9 cellular contexts compared by ENCODE assay signal in the genomic region with DNA sequence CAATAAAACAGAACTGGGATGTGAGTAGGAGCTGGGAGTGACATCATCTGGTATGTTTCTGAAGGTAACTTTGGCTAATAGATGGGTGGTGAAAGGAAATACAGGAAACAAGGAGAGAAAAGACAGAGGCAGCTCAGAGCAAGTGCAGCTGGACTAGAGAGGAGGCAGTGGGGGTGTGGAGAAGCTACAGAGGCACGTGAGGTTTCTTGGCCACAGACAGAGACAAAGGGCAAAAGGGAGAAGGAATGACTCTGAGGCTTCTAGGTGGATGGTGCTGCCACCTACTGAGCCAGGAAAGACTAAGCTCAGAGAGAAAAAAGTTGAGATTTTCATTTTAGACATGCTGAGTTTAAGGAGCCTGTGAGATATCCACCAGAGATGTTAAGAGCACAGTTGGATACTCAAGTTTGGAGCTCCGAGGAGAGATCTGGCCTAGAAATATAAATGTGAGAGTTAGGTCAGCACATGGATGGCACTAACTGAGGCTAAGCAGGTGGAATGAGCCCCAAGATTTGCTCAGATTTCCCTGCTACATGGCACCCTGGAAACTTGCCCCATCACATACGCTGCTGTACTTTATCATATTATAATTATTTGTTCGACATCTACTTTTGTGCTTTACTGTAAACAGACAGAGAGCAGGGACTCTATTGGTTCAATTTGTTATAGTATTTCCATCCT.
DNase-seq lines count a peak whose midpoint lies in the region; ATAC-seq, FAIRE-seq and TF ChIP-seq lines count a peak whose summit lies in the region.
"Had no signal": no experiment of that assay in that cellular context is flagged by ENCODE, and none has a peak within 500 bp of the region (broad histone marks: within the 10 kb centered on the region; RNA-seq: fewer than 3 reads in every experiment).

No MANE protein-coding gene starts in this region.

- H3K4me3 ChIP-seq in HCT116 (replicated peaks in 1 of 2; ENCODE audit: low read depth in 1 of 2, low read length in 2 of 2) (no peak overlapping the region), NB4 (ENCODE audit: low read depth, low read length) (no peak overlapping the region), kidney (ENCODE audit: low read length in 2 of 2) (no peak overlapping the region), uterus (no peak overlapping the region)

- H3K4me1 ChIP-seq in HCT116 (ENCODE audit: control insufficient read depth in 1 of 2, insufficient read depth in 2 of 2, low read length in 2 of 2) (no peaks in the 10 kb centered on the region), kidney (ENCODE audit: control insufficient read depth in 1 of 2, insufficient read depth in 1 of 2, low read depth in 1 of 2, low read length in 2 of 2) (no peaks in the 10 kb centered on the region), uterus (no peaks in the 10 kb centered on the region)

- H4K20me1 ChIP-seq in HCT116 (ENCODE audit: insufficient read depth), result no peaks in the 10 kb centered on the region

- peak; percentile 96 for ATAC-seq in HCT116

- H2AFZ ChIP-seq in HCT116 (ENCODE audit: low read depth, low read length, poor library complexity, severe bottlenecking), result no peak overlapping the region

- CTCF ChIA-PET in activated naive CD4-positive, alpha-beta T cell treated with anti-CD3 and anti-CD28 coated beads for 36 hours (lab: Charles Lee), result interaction anchor here (0.6 to 2.0 kb wide), 9 partner anchors 8 to 630 kb away, joined by 3 to 7 read pairs (median 3); no protein-coding TSS in a partner anchor
- CTCF ChIA-PET in activated naive CD4-positive, alpha-beta T cell treated with anti-CD3 and anti-CD28 coated beads, Interleukin-2, amount 10 ng/mL, durations not matched to agents 7 days and 5 days (lab: Charles Lee), result interaction anchor here (0.8 to 2.5 kb wide), 8 partner anchors 9 to 515 kb away, joined by 3 to 14 read pairs (median 4); no protein-coding TSS in a partner anchor
- CTCF ChIA-PET in HCT116 (lab: Charles Lee), result interaction anchor here (0.7 to 5.8 kb wide), 13 partner anchors 8 to 1086 kb away, joined by 3 to 40 read pairs (median 4); no protein-coding TSS in a partner anchor

- H3K36me3 ChIP-seq in HCT116 (ENCODE audit: control insufficient read depth in 1 of 2, insufficient read depth in 2 of 2, low read length in 2 of 2) (no peaks in the 10 kb centered on the region), kidney (ENCODE audit: control insufficient read depth in 1 of 2, insufficient read depth in 2 of 2, low read length in 2 of 2) (peaks cover 2 to 5% of the 10 kb centered on the region in 2 donors), uterus (no peaks in the 10 kb centered on the region)

- no peaks in the 10 kb centered on the region for H3K79me2 ChIP-seq in HCT116 (ENCODE audit: insufficient read depth, low read length)

- no peak overlapping the region for H3K4me2 ChIP-seq in HCT116 (ENCODE audit: low read length)

- intact Hi-C loops in activated naive CD4-positive, alpha-beta T cell treated with anti-CD3 and anti-CD28 coated beads for 36 hours (cut with micrococcal nuclease), result loop anchor here (1.0 to 5.0 kb wide), 3 partner anchors 92 to 642 kb away; no protein-coding TSS in a partner anchor
- intact Hi-C loops in HCT116 (cut with micrococcal nuclease), result loop anchor here (1.0 to 5.0 kb wide), 4 partner anchors 92 to 642 kb away; no protein-coding TSS in a partner anchor
- intact Hi-C loops in kidney (cut with DNase I), result no loop called here
- intact Hi-C loops in uterus (cut with DNase I; ENCODE audit: low total_unique reads), result no loop called here

- H3K27ac ChIP-seq in HCT116 (ENCODE audit: low read depth, low read length) (no peak overlapping the region), kidney (ENCODE audit: low read depth in 2 of 2, low read length in 2 of 2) (no peak overlapping the region), uterus (no peak overlapping the region)

- peak; percentile 24 for DNase-seq in activated naive CD4-positive, alpha-beta T cell treated with anti-CD3 and anti-CD28 coated beads for 36 hours
- DNase-seq in activated naive CD4-positive, alpha-beta T cell treated with anti-CD3 and anti-CD28 coated beads, Interleukin-2, amount 10 ng/mL, durations not matched to agents 7 days and 5 days, result no peak
- peak; percentile 38 for DNase-seq in HCT116 (ENCODE audit: low read depth, low spot score)
- DNase-seq in NB4 (ENCODE audit: low read depth), result peak; percentile 70
- peak; percentile 61 for DNase-seq in astrocyte of the hippocampus (ENCODE audit: low read depth, low spot score)
- no peak for DNase-seq in kidney
- DNase-seq in uterus, result peak; percentile 16 to 33
- DNase-seq in stimulated activated CD4-positive, alpha-beta T cell treated with anti-CD3 and anti-CD28 coated beads, Interleukin-4, amount 100 ng/mL, for 4 hours, result no peak

- FAIRE-seq in kidney (lab: Jason Lieb, UNC), result no peak
- FAIRE-seq: endometrium had no signal

- H3K9ac ChIP-seq in HCT116 (ENCODE audit: low read length) (no peak overlapping the region), kidney (ENCODE audit: low read length in 2 of 2) (no peak overlapping the region)

- RAD21 ChIA-PET in HCT116 (lab: Charles Lee; ENCODE audit: low non-redundant PET in 1 of 2, low total read pairs in 2 of 2, uncharacterized antibody in 2 of 2, unreplicated experiment in 2 of 2), result interaction anchor here (1.1 to 1.2 kb wide), 3 partner anchors 92 to 113 kb away, joined by 3 to 4 read pairs (median 3); no protein-coding TSS in a partner anchor

- H3K27ac Mint-ChIP-seq in activated naive CD4-positive, alpha-beta T cell treated with anti-CD3 and anti-CD28 coated beads for 36 hours, result no peak overlapping the region
- H3K27ac Mint-ChIP-seq in activated naive CD4-positive, alpha-beta T cell treated with anti-CD3 and anti-CD28 coated beads, Interleukin-2, amount 10 ng/mL, durations not matched to agents 7 days and 5 days, result no peak overlapping the region

- no peaks in the 10 kb centered on the region for H3K4me1 Mint-ChIP-seq in activated naive CD4-positive, alpha-beta T cell treated with anti-CD3 and anti-CD28 coated beads for 36 hours (ENCODE audit: low read depth)
- peaks cover 5% of the 10 kb centered on the region for H3K4me1 Mint-ChIP-seq in activated naive CD4-positive, alpha-beta T cell treated with anti-CD3 and anti-CD28 coated beads, Interleukin-2, amount 10 ng/mL, durations not matched to agents 7 days and 5 days

- POLR2A ChIA-PET in HCT116 (lab: Charles Lee), result no interaction called here

- H3K4me3 Mint-ChIP-seq in activated naive CD4-positive, alpha-beta T cell treated with anti-CD3 and anti-CD28 coated beads for 36 hours, result no peak overlapping the region
- no peak overlapping the region for H3K4me3 Mint-ChIP-seq in activated naive CD4-positive, alpha-beta T cell treated with anti-CD3 and anti-CD28 coated beads, Interleukin-2, amount 10 ng/mL, durations not matched to agents 7 days and 5 days

- H3K9me3 ChIP-seq in HCT116 (ENCODE audit: control insufficient read depth in 1 of 2, insufficient read depth in 1 of 2, low read depth in 1 of 2, low read length in 2 of 2), result no peaks in the 10 kb centered on the region; a peak in 1 of 4 replicates
- no peaks in the 10 kb centered on the region for H3K9me3 ChIP-seq in kidney (ENCODE audit: control insufficient read depth in 1 of 2, low read length in 2 of 2)
- H3K9me3 ChIP-seq in uterus, result no peaks in the 10 kb centered on the region

- TF ChIP-seq POLR2A in HCT116 (IDR thresholded peaks at IDR 0.05; ENCODE audit: borderline replicate concordance, extremely low read depth, insufficient read depth, insufficient read length) (no peak), NB4 (IDR thresholded peaks at IDR 0.05; ENCODE audit: extremely low read depth, insufficient read length) (no peak), uterus (IDR thresholded peaks at IDR 0.05) (no peak)

- H3K9me3 Mint-ChIP-seq in activated naive CD4-positive, alpha-beta T cell treated with anti-CD3 and anti-CD28 coated beads for 36 hours, result no peaks in the 10 kb centered on the region
- H3K9me3 Mint-ChIP-seq in activated naive CD4-positive, alpha-beta T cell treated with anti-CD3 and anti-CD28 coated beads, Interleukin-2, amount 10 ng/mL, durations not matched to agents 7 days and 5 days, result no peaks in the 10 kb centered on the region

- H3K27me3 ChIP-seq in HCT116 (ENCODE audit: insufficient read depth, low read length) (no peaks in the 10 kb centered on the region), uterus (no peaks in the 10 kb centered on the region)

- TF ChIP-seq CTCF in HCT116 (IDR thresholded peaks at IDR 0.05 in 2 of 3, conservative IDR thresholded peaks at IDR 0.05 in 1 of 3; ENCODE audit: borderline replicate concordance in 1 of 3, insufficient read depth in 1 of 3, low read depth in 2 of 3, low read length in 2 of 3) (peak; percentile 46 to 70 (median 63); a peak in 5 of 6 replicates), NB4 (IDR thresholded peaks at IDR 0.05; ENCODE audit: low read depth, low read length) (peak; percentile 81), kidney (IDR thresholded peaks at IDR 0.05; ENCODE audit: borderline replicate concordance, extremely low read depth, insufficient read depth) (peak; percentile 50), uterus (IDR thresholded peaks at IDR 0.05) (peak in 2 of 4 experiments; percentile 6 to 23)

- no peaks in the 10 kb centered on the region for H3K36me3 Mint-ChIP-seq in activated naive CD4-positive, alpha-beta T cell treated with anti-CD3 and anti-CD28 coated beads for 36 hours (ENCODE audit: low read depth)
- H3K36me3 Mint-ChIP-seq in activated naive CD4-positive, alpha-beta T cell treated with anti-CD3 and anti-CD28 coated beads, Interleukin-2, amount 10 ng/mL, durations not matched to agents 7 days and 5 days, result no peaks in the 10 kb centered on the region

- no TSS peak for BruUV-seq in HCT116 (replicated peaks; lab: Mats Ljungman, UMichigan)

- peak; percentile 57 for TF ChIP-seq RAD21 in HCT116 (IDR thresholded peaks at IDR 0.05; ENCODE audit: low read depth)

- peaks cover 3% of the 10 kb centered on the region for H3K27me3 Mint-ChIP-seq in activated naive CD4-positive, alpha-beta T cell treated with anti-CD3 and anti-CD28 coated beads for 36 hours (ENCODE audit: low read depth)
- H3K27me3 Mint-ChIP-seq in activated naive CD4-positive, alpha-beta T cell treated with anti-CD3 and anti-CD28 coated beads, Interleukin-2, amount 10 ng/mL, durations not matched to agents 7 days and 5 days, result peaks cover 8% of the 10 kb centered on the region

- no peaks in the 10 kb centered on the region for H3K9me2 ChIP-seq in HCT116 (ENCODE audit: insufficient read depth)

TF ChIP-seq in HCT116, 20 proteins besides CTCF, POLR2A, EP300 and RAD21:
- TF ChIP-seq EZH2phosphoT487 (IDR thresholded peaks at IDR 0.05; ENCODE audit: borderline replicate concordance), result no peak
- no peak for TF ChIP-seq ELF1 (IDR thresholded peaks at IDR 0.05; ENCODE audit: borderline replicate concordance, low read depth)
- TF ChIP-seq EGR1 (IDR thresholded peaks at IDR 0.05; ENCODE audit: low read depth), result no peak
- no peak for TF ChIP-seq YY1 (IDR thresholded peaks at IDR 0.05; ENCODE audit: extremely low read depth, insufficient replicate concordance, low read depth, low read length)
- TF ChIP-seq ZNF274 (IDR thresholded peaks at IDR 0.05; ENCODE audit: low read depth, low read length), result no peak
- TF ChIP-seq SIN3A (IDR thresholded peaks at IDR 0.05; ENCODE audit: low read depth), result no peak
- TF ChIP-seq TCF7L2 (IDR thresholded peaks at IDR 0.05; ENCODE audit: borderline replicate concordance, extremely low read depth, insufficient read depth, insufficient read length), result no peak

Comparison
In these comparisons a context has a peak if more than half of its experiments do, and no peak if none do; other contexts are left out.
1. DNase-seq: peak in activated naive CD4-positive, alpha-beta T cell treated with anti-CD3 and anti-CD28 coated beads for 36 hours (single experiment), HCT116 (single experiment), NB4 (single experiment), astrocyte of the hippocampus (single experiment) and uterus (2 of 2); none in activated naive CD4-positive, alpha-beta T cell treated with anti-CD3 and anti-CD28 coated beads, Interleukin-2, amount 10 ng/mL, durations not matched to agents 7 days and 5 days (single experiment), kidney (single experiment) and stimulated activated CD4-positive, alpha-beta T cell treated with anti-CD3 and anti-CD28 coated beads, Interleukin-4, amount 100 ng/mL, for 4 hours (0 of 2).
2. intact Hi-C loops: an anchor here in activated naive CD4-positive, alpha-beta T cell treated with anti-CD3 and anti-CD28 coated beads for 36 hours (1.0 to 5.0 kb wide) and HCT116 (1.0 to 5.0 kb wide); none called in kidney and uterus.